In genomic region chr12:95178136-95178535, GRCh38 we compare ENCODE assay signal across 13 cellular contexts. TPM values are rescaled to one million over a fixed set of nuclear protein-coding genes. Genes with fewer than 3 reads are reported as not detected.
DNase-seq lines count a peak whose midpoint lies in the region; ATAC-seq and TF ChIP-seq lines count a peak whose summit lies in the region.
"Had no signal": no experiment of that assay in that cellular context is flagged by ENCODE, and none has a peak within 500 bp of the region (broad histone marks: within the 10 kb centered on the region; RNA-seq: fewer than 3 reads in every experiment).

No MANE protein-coding gene starts in this region.

- H3K36me3 Mint-ChIP-seq in Caco-2 (ENCODE audit: insufficient read depth, unreplicated experiment) (peaks cover 15% of the 10 kb centered on the region), type B pancreatic cell (peaks cover 7% of the 10 kb centered on the region)
- H3K36me3 Mint-ChIP-seq: CD8-positive, alpha-beta T cell had no signal

- H3K27me3 ChIP-seq in Caco-2 (replicated peaks; ENCODE audit: control insufficient read depth, insufficient read depth, low read length) (no peaks in the 10 kb centered on the region), DOHH2 (ENCODE audit: control insufficient read depth, low read length) (no peaks in the 10 kb centered on the region)

- ATAC-seq in esophagus mucosa (peak; percentile 86), HG03175 (IDR thresholded peaks at IDR 0.05; ENCODE audit: unreplicated experiment) (no peak), HG02642 (IDR thresholded peaks at IDR 0.05; ENCODE audit: poor library complexity, unreplicated experiment) (no peak)
- ATAC-seq: CD8-positive, alpha-beta T cell had no signal

- peaks cover 18% of the 10 kb centered on the region for H3K4me1 Mint-ChIP-seq in Caco-2 (ENCODE audit: low read depth, unreplicated experiment)
- H3K4me1 Mint-ChIP-seq in type B pancreatic cell (ENCODE audit: unreplicated experiment), result peaks cover 22% of the 10 kb centered on the region

- no peaks in the 10 kb centered on the region for H3K9me3 Mint-ChIP-seq in Caco-2 (ENCODE audit: unreplicated experiment)
- H3K9me3 Mint-ChIP-seq in type B pancreatic cell, result peaks cover 3% of the 10 kb centered on the region
- H3K9me3 Mint-ChIP-seq: CD14-positive monocyte; CD8-positive, alpha-beta T cell had no signal

- H3K36me3 ChIP-seq in Caco-2 (ENCODE audit: control insufficient read depth, insufficient read depth, low read length), result no peaks in the 10 kb centered on the region; the same call in 1 of the 2 replicates
- H3K36me3 ChIP-seq in DOHH2 (ENCODE audit: control insufficient read depth, low read length), result peaks cover 63% of the 10 kb centered on the region
- H3K36me3 ChIP-seq: HAP-1 had no signal

- H3K9me3 ChIP-seq in Caco-2, result no peaks in the 10 kb centered on the region
- no peaks in the 10 kb centered on the region for H3K9me3 ChIP-seq in DOHH2 (ENCODE audit: control insufficient read depth, insufficient read depth, low read length)
- H3K9me3 ChIP-seq: HAP-1 had no signal

- POLR2A ChIA-PET in Caco-2 (lab: Charles Lee), result no interaction called here

- H3K27me3 Mint-ChIP-seq in Caco-2 (ENCODE audit: insufficient read depth, unreplicated experiment), result no peaks in the 10 kb centered on the region
- no peaks in the 10 kb centered on the region for H3K27me3 Mint-ChIP-seq in type B pancreatic cell

- BruUV-seq in Caco-2 (replicated peaks; lab: Mats Ljungman, UMichigan), result no TSS peak

- 0 out of 2 replicates have a peak overlapping the region, but pooled peaks have one; percentile 20 for H3K4me2 ChIP-seq in DOHH2 (ENCODE audit: low read length)

- TF ChIP-seq CTCF in Caco-2 (IDR thresholded peaks at IDR 0.05; ENCODE audit: insufficient read depth in 1 of 2, low read depth in 1 of 2, low read length in 1 of 2, severe bottlenecking in 1 of 2, unreplicated experiment in 1 of 2) (no peak), DOHH2 (IDR thresholded peaks at IDR 0.05; ENCODE audit: low read depth, low read length, poor library complexity, severe bottlenecking) (no peak), type B pancreatic cell (conservative IDR thresholded peaks at IDR 0.05) (no peak)

- peaks cover 91% of the 10 kb centered on the region for H3K79me2 ChIP-seq in DOHH2 (ENCODE audit: control insufficient read depth, low read length)

- H3K4me3 Mint-ChIP-seq in Caco-2 (ENCODE audit: unreplicated experiment), result no peak overlapping the region
- H3K4me3 Mint-ChIP-seq in type B pancreatic cell, result peak overlapping the region; percentile 7
- H3K4me3 Mint-ChIP-seq: CD14-positive monocyte; CD8-positive, alpha-beta T cell had no signal

- H3K27ac Mint-ChIP-seq in Caco-2 (ENCODE audit: unreplicated experiment) (peak overlapping the region; percentile 57), type B pancreatic cell (peak overlapping the region; percentile 83)
- H3K27ac Mint-ChIP-seq: CD14-positive monocyte; CD8-positive, alpha-beta T cell had no signal

- intact Hi-C loops in Caco-2 (cut with micrococcal nuclease; ENCODE audit: unreplicated experiment), result loop anchor here (2.0 kb wide), 1 partner anchor 39 kb away; the partner anchor contains the start of genes FGD6 and VEZT

- H3K27ac ChIP-seq in DOHH2 (ENCODE audit: low read depth, low read length), result no peak overlapping the region
- H3K27ac ChIP-seq: HL-60 had no signal

- H4K20me1 ChIP-seq in DOHH2 (ENCODE audit: control insufficient read depth, insufficient read depth, low read depth, low read length), result peaks cover 2% of the 10 kb centered on the region; the same call in 1 of the 2 replicates

- H3K4me1 ChIP-seq in Caco-2 (peaks cover 25% of the 10 kb centered on the region), DOHH2 (ENCODE audit: control insufficient read depth, low read length) (peaks cover 28% of the 10 kb centered on the region)
- H3K4me1 ChIP-seq: HAP-1 had no signal

- CTCF ChIA-PET in Caco-2 (lab: Charles Lee), result no interaction called here

- no peak overlapping the region for H3K4me3 ChIP-seq in Caco-2 (ENCODE audit: low read depth, low read length)
- H3K4me3 ChIP-seq in DOHH2 (ENCODE audit: low read length), result no peak overlapping the region
- H3K4me3 ChIP-seq: HAP-1 had no signal

- 0 out of 2 replicates have a peak, but pooled peaks cover 3% of the 10 kb centered on the region for H3F3A ChIP-seq in DOHH2 (ENCODE audit: control insufficient read depth, insufficient read depth)

- peak in 1 of 2 experiments; percentile 32 for DNase-seq in Caco-2
- no peak for DNase-seq in type B pancreatic cell (ENCODE audit: extremely low spot score, unreplicated experiment)
- DNase-seq: CD8-positive, alpha-beta T cell; COR-L47; DMS79 treated with DMSO at 0.1 percent for 48 hours; GDM1 had no signal

- H3K9me2 ChIP-seq in DOHH2 (replicated peaks; ENCODE audit: control insufficient read depth, low read length), result no peaks in the 10 kb centered on the region

RNA-seq across cellular contexts. Expression of gene FGD6, which starts 39.1 kb away (rescaled TPM):
- total RNA-seq in Caco-2 (2022) (23.5 and 25.1 TPM in 2 replicates), esophagus mucosa (10.8 TPM), type B pancreatic cell (ENCODE audit: low replicate concordance) (15.8 and 27.5 TPM in 2 replicates)

RNA-seq across cellular contexts. Expression of gene VEZT, which starts 39.5 kb away (rescaled TPM):
- 76.9 and 77.4 TPM in 2 replicates for total RNA-seq in Caco-2 (2022)
- total RNA-seq in esophagus mucosa, result 49.9 TPM
- 58.6 and 69.1 TPM in 2 replicates for total RNA-seq in type B pancreatic cell (ENCODE audit: low replicate concordance)
